29 cellular contexts compared by ENCODE assay signal in genomic region chr13:96672016-96672415, GRCh38.
"Had no signal": no experiment of that assay in that cellular context is flagged by ENCODE, and none has a peak within 500 bp of the region (broad histone marks: within the 10 kb centered on the region; RNA-seq: fewer than 3 reads in every experiment).

No MANE protein-coding gene starts in this region.

- H3K27ac Mint-ChIP-seq: activated CD4-positive, alpha-beta T cell treated with anti-CD3 and anti-CD28 coated beads, Interleukin-2, amount 10 ng/mL, durations not matched to agents 24 days and 14 days; activated CD8-positive, alpha-beta T cell treated with anti-CD3 and anti-CD28 coated beads, Interleukin-2, amount 10 ng/mL, durations not matched to agents 7 days and 5 days; activated naive CD8-positive, alpha-beta T cell treated with anti-CD3 and anti-CD28 coated beads for 36 hours; activated T-helper 1 cell treated with anti-CD3 and anti-CD28 coated beads, Interleukin-12 subunit alpha, Interleukin-12 subunit beta, Interleukin-2, Interleukin-4 antibody, amounts not matched to agents 30 ng/mL and 10 ng/mL and 1 ng/mL, durations not matched to agents 14 hours and 24 hours and 36 hours; T-helper 1 cell treated with Interleukin-12 subunit alpha and Interleukin-12 subunit beta and Interleukin-4 antibody, amounts not matched to agents 30 μg/mL and 1 μg/mL, for 36 hours; T-helper 2 cell treated with Interferon-gamma antibody and Interleukin-4, amounts not matched to agents 5 μg/mL and 100 μg/mL, for 36 hours had no signal

- H3K9ac ChIP-seq: SK-N-SH had no signal

- DNase-seq: activated CD4-positive, alpha-beta T cell treated with anti-CD3 and anti-CD28 coated beads, Interleukin-2, amount 10 ng/mL, durations not matched to agents 24 days and 14 days; activated CD4-positive, alpha-beta T cell treated with anti-CD3 and anti-CD28 coated beads, Interleukin-2, amount 50 U/mL, for 4 hours; activated CD8-positive, alpha-beta T cell treated with anti-CD3 and anti-CD28 coated beads, Interleukin-2, amount 10 ng/mL, durations not matched to agents 7 days and 5 days; activated naive CD4-positive, alpha-beta T cell treated with anti-CD3 and anti-CD28 coated beads, Interleukin-2, amount 50 U/mL, for 16 hours; activated naive CD8-positive, alpha-beta T cell treated with anti-CD3 and anti-CD28 coated beads for 36 hours; activated T-cell treated with anti-CD3 and anti-CD28 coated beads for 4 hours; activated T-cell treated with anti-CD3 and anti-CD28 coated beads, Interleukin-2, amount 50 U/mL, for 4 hours; amniotic stem cell; caudate nucleus; cerebellar nuclear complex; NCI-H1048; NCI-H1105 treated with DMSO at 0.1 percent for 48 hours; NCI-H1436; NCI-H1694; NCI-H1930; NCI-H2081 treated with DMSO at 0.1 percent for 48 hours; NCI-H226; NCI-H446 treated with DMSO at 0.1 percent for 48 hours; NCI-H526; NCI-H748 treated with DMSO at 0.1 percent for 48 hours; SHP77 treated with DMSO at 0.1 percent for 48 hours; SK-N-SH had no signal

- H3K9me2 ChIP-seq: SK-N-SH had no signal

- H3K4me1 Mint-ChIP-seq: activated CD4-positive, alpha-beta T cell treated with anti-CD3 and anti-CD28 coated beads, Interleukin-2, amount 10 ng/mL, durations not matched to agents 24 days and 14 days; activated naive CD8-positive, alpha-beta T cell treated with anti-CD3 and anti-CD28 coated beads for 36 hours had no signal

- H3K4me2 ChIP-seq: SK-N-SH had no signal

- H3K27me3 Mint-ChIP-seq: activated CD4-positive, alpha-beta T cell treated with anti-CD3 and anti-CD28 coated beads, Interleukin-2, amount 10 ng/mL, durations not matched to agents 24 days and 14 days; activated naive CD8-positive, alpha-beta T cell treated with anti-CD3 and anti-CD28 coated beads for 36 hours had no signal

- H3K4me3 Mint-ChIP-seq: activated CD4-positive, alpha-beta T cell treated with anti-CD3 and anti-CD28 coated beads, Interleukin-2, amount 10 ng/mL, durations not matched to agents 24 days and 14 days; activated CD8-positive, alpha-beta T cell treated with anti-CD3 and anti-CD28 coated beads, Interleukin-2, amount 10 ng/mL, durations not matched to agents 7 days and 5 days; activated naive CD8-positive, alpha-beta T cell treated with anti-CD3 and anti-CD28 coated beads for 36 hours; activated T-cell treated with anti-CD3 and anti-CD28 coated beads, Interleukin-2, amount 50 U/mL, for 4 hours; activated T-helper 1 cell treated with anti-CD3 and anti-CD28 coated beads, Interleukin-12 subunit alpha, Interleukin-12 subunit beta, Interleukin-2, Interleukin-4 antibody, amounts not matched to agents 30 ng/mL and 10 ng/mL and 1 ng/mL, durations not matched to agents 14 hours and 24 hours and 36 hours; T-helper 1 cell treated with Interleukin-12 subunit alpha and Interleukin-12 subunit beta and Interleukin-4 antibody, amounts not matched to agents 30 μg/mL and 1 μg/mL, for 36 hours; T-helper 2 cell treated with Interferon-gamma antibody and Interleukin-4, amounts not matched to agents 5 μg/mL and 100 μg/mL, for 36 hours had no signal

- H3K27me3 ChIP-seq: ascending aorta, SJSA1 had no signal

- FAIRE-seq: K562, TTC549 had no signal

- H3K9me3 Mint-ChIP-seq: activated T-cell treated with anti-CD3 and anti-CD28 coated beads, Interleukin-2, amount 50 U/mL, for 4 hours had no signal

- H3K4me1 ChIP-seq: ascending aorta had no signal

- H3K27ac ChIP-seq: ascending aorta, SJSA1 had no signal

- ATAC-seq: activated CD8-positive, alpha-beta T cell treated with anti-CD3 and anti-CD28 coated beads, Interleukin-2, amount 10 ng/mL, durations not matched to agents 7 days and 5 days; activated T-cell treated with anti-CD3 and anti-CD28 coated beads, Interleukin-2, amount 50 U/mL, for 4 hours; K562 had no signal

- H3K9me3 ChIP-seq: ascending aorta, SJSA1, SK-N-SH had no signal

- H3K36me3 ChIP-seq: ascending aorta, SJSA1 had no signal

- H3K4me3 ChIP-seq: ascending aorta, K562, SJSA1 had no signal
